12 cellular contexts compared by ENCODE assay signal in genomic region chr11:119380160-119380815, GRCh38. TPM values are rescaled to one million over a fixed set of nuclear protein-coding genes. Genes with fewer than 3 reads are reported as not detected.
DNase-seq lines count a peak whose midpoint lies in the region; TF ChIP-seq lines count a peak whose summit lies in the region.
"Had no signal": no experiment of that assay in that cellular context is flagged by ENCODE, and none has a peak within 500 bp of the region (broad histone marks: within the 10 kb centered on the region; RNA-seq: fewer than 3 reads in every experiment).

No MANE protein-coding gene starts in this region.

- no peak for TF ChIP-seq CTCF in neural progenitor cell (IDR thresholded peaks at IDR 0.05)
- TF ChIP-seq CTCF in chondrocyte (IDR thresholded peaks at IDR 0.05) = no peak

- H4K20me1 ChIP-seq in BLaER1 (no peaks in the 10 kb centered on the region), neural progenitor cell (ENCODE audit: low read depth) (peaks cover 6% of the 10 kb centered on the region)

- 75 to 77% methylated on average over 13 of the region's 13 CpGs for WGBS in ectodermal cell, 2 experiments

- no peaks in the 10 kb centered on the region for H3K9me3 ChIP-seq in BLaER1
- H3K9me3 ChIP-seq in HUES6 (ENCODE audit: control insufficient read depth, insufficient read depth, low read depth, low read length) = no peaks in the 10 kb centered on the region
- no peaks in the 10 kb centered on the region for H3K9me3 ChIP-seq in ectodermal cell (ENCODE audit: control insufficient read depth, low read length)
- H3K9me3 ChIP-seq in neural progenitor cell (ENCODE audit: low read depth) = no peaks in the 10 kb centered on the region

- H3K27ac Mint-ChIP-seq in neural progenitor cell = no peak overlapping the region
- H3K27ac Mint-ChIP-seq in chondrocyte (ENCODE audit: unreplicated experiment) = no peak overlapping the region

- H3K4me3 Mint-ChIP-seq in neural progenitor cell (no peak overlapping the region), chondrocyte (ENCODE audit: unreplicated experiment) (no peak overlapping the region)

- H3K4me3 ChIP-seq in BLaER1 = peak overlapping the region; percentile 70; the same call in 1 of the 2 replicates
- peak overlapping the region; percentile 72 for H3K4me3 ChIP-seq in HUES6 (ENCODE audit: low read depth, low read length)
- peak overlapping the region; percentile 52 for H3K4me3 ChIP-seq in ectodermal cell (ENCODE audit: insufficient read depth, low read depth, low read length)
- peak overlapping the region; percentile 57 for H3K4me3 ChIP-seq in neural progenitor cell

- H3K36me3 ChIP-seq in BLaER1 = no peaks in the 10 kb centered on the region
- H3K36me3 ChIP-seq in HUES6 (ENCODE audit: control insufficient read depth, insufficient read depth, low read length) = no peaks in the 10 kb centered on the region
- H3K36me3 ChIP-seq in ectodermal cell (ENCODE audit: control insufficient read depth, insufficient read depth, low read length) = no peaks in the 10 kb centered on the region
- no peaks in the 10 kb centered on the region for H3K36me3 ChIP-seq in neural progenitor cell

- peak overlapping the region; percentile 93 for H3K4me2 ChIP-seq in BLaER1
- H3K4me2 ChIP-seq in neural progenitor cell = peak overlapping the region; percentile 91

- H3K9ac ChIP-seq in BLaER1 (no peak overlapping the region; the same call in 1 of the 2 replicates), HUES6 (ENCODE audit: low read length) (no peak overlapping the region), neural progenitor cell (no peak overlapping the region)

- H3K27ac ChIP-seq in BLaER1 (no peak overlapping the region), HUES6 (ENCODE audit: low read depth, low read length) (no peak overlapping the region), ectodermal cell (ENCODE audit: insufficient read depth, low read depth, low read length, poor library complexity, severe bottlenecking) (no peak overlapping the region), neural progenitor cell (no peak overlapping the region)

- H3K79me2 ChIP-seq in neural progenitor cell (ENCODE audit: low read depth) = no peaks in the 10 kb centered on the region

- H3K9me3 Mint-ChIP-seq in neural progenitor cell (no peaks in the 10 kb centered on the region), chondrocyte (ENCODE audit: low read depth) (no peaks in the 10 kb centered on the region)

- DNase-seq in neural progenitor cell (ENCODE audit: low spot score) (no peak), anterior cingulate cortex (lab: John Stamatoyannopoulos, UW) (no peak), KBM-7 (no peak), chondrocyte (ENCODE audit: low spot score) (no peak)
- DNase-seq in stimulated activated naive CD4-positive, alpha-beta T cell treated with Interleukin-2 at 50 U/mL for 16 hours (lab: John Stamatoyannopoulos, UW) = no peak
- DNase-seq: C1 segment of cervical spinal cord; NCI-H2029 treated with DMSO at 0.1 percent for 48 hours; stimulated activated CD8-positive, alpha-beta memory T cell treated with anti-CD3 and anti-CD28 coated beads, Interleukin-4, amount 100 ng/mL, for 48 hours had no signal

- H3K4me1 ChIP-seq in BLaER1 = peaks cover 43% of the 10 kb centered on the region
- H3K4me1 ChIP-seq in HUES6 (ENCODE audit: control insufficient read depth, insufficient read depth, low read length) = peaks cover 57% of the 10 kb centered on the region
- peaks cover 48% of the 10 kb centered on the region for H3K4me1 ChIP-seq in ectodermal cell (ENCODE audit: control insufficient read depth, insufficient read depth, low read length)
- peaks cover 57% of the 10 kb centered on the region for H3K4me1 ChIP-seq in neural progenitor cell

- H3K4me1 Mint-ChIP-seq in neural progenitor cell (peaks cover 37% of the 10 kb centered on the region), chondrocyte (ENCODE audit: low read depth) (peaks cover 11% of the 10 kb centered on the region)

- H3K27me3 ChIP-seq in BLaER1 (no peaks in the 10 kb centered on the region), HUES6 (ENCODE audit: control insufficient read depth, insufficient read depth, low read length) (peaks cover 12% of the 10 kb centered on the region), ectodermal cell (ENCODE audit: control insufficient read depth, insufficient read depth, low read length, poor library complexity, severe bottlenecking) (peaks cover 5% of the 10 kb centered on the region), neural progenitor cell (peaks cover 22% of the 10 kb centered on the region)

- in situ Hi-C loops in KBM-7 (cut with MboI; ENCODE audit: low pct_unique_long_range_greater_than_20kb, low sequenced_read_pairs) = no loop called here

- no peak overlapping the region for H2AFZ ChIP-seq in neural progenitor cell (replicated peaks)

- peaks cover 58% of the 10 kb centered on the region for H3F3A ChIP-seq in neural progenitor cell (ENCODE audit: low read depth)

- no peaks in the 10 kb centered on the region for H3K36me3 Mint-ChIP-seq in neural progenitor cell
- H3K36me3 Mint-ChIP-seq in chondrocyte (ENCODE audit: low read depth) = no peaks in the 10 kb centered on the region

- peaks cover 6% of the 10 kb centered on the region for H3K27me3 Mint-ChIP-seq in neural progenitor cell (ENCODE audit: insufficient read depth, low read depth)
- H3K27me3 Mint-ChIP-seq in chondrocyte (ENCODE audit: low read depth) = peaks cover 2% of the 10 kb centered on the region

RNA-seq across cellular contexts. Expression of gene USP2, which starts 1.2 kb away (rescaled TPM):
- polyA plus RNA-seq in ectodermal cell (2013, experiment 1 of 4) = 6.7 TPM
- polyA plus RNA-seq in ectodermal cell (2013, experiment 2 of 4) = 7.9 TPM
- polyA plus RNA-seq in ectodermal cell (2013, experiment 3 of 4) = 5.2 TPM
- 4.1 TPM for polyA plus RNA-seq in ectodermal cell (2013, experiment 4 of 4)
- total RNA-seq in neural progenitor cell (ENCODE audit: low replicate concordance) (2.1 and 2.6 TPM in 2 replicates), chondrocyte (2.1 to 4.1 TPM (median 3.6 TPM) in 3 replicates)

RNA-seq across cellular contexts. Expression of gene MFRP, which starts 33.8 kb away (rescaled TPM):
- polyA plus RNA-seq in ectodermal cell (2013, experiment 1 of 4) = not detected
- polyA plus RNA-seq in ectodermal cell (2013, experiment 2 of 4) = 0.05 TPM
- not detected for polyA plus RNA-seq in ectodermal cell (2013, experiment 3 of 4)
- polyA plus RNA-seq in ectodermal cell (2013, experiment 4 of 4) = not detected
- total RNA-seq in neural progenitor cell (ENCODE audit: low replicate concordance) (not detected in 2 replicates), chondrocyte (not detected in 3 replicates)
- total RNA-seq: HT1080 had no signal

RNA-seq across cellular contexts. Expression of gene C1QTNF5, which starts 39.6 kb away (rescaled TPM):
- 3.1 TPM for polyA plus RNA-seq in ectodermal cell (2013, experiment 1 of 4)
- 3.4 TPM for polyA plus RNA-seq in ectodermal cell (2013, experiment 2 of 4)
- 4.5 TPM for polyA plus RNA-seq in ectodermal cell (2013, experiment 3 of 4)
- 6.6 TPM for polyA plus RNA-seq in ectodermal cell (2013, experiment 4 of 4)
- total RNA-seq in neural progenitor cell (ENCODE audit: low replicate concordance) (0.90 and 3.4 TPM in 2 replicates), chondrocyte (16.2 to 67.2 TPM (median 67.1 TPM) in 3 replicates)

RNA-seq across cellular contexts. Expression of gene THY1, which starts 42.7 kb away (rescaled TPM):
- polyA plus RNA-seq in ectodermal cell (2013, experiment 1 of 4) = 87.0 TPM
- 89.0 TPM for polyA plus RNA-seq in ectodermal cell (2013, experiment 2 of 4)
- 73.9 TPM for polyA plus RNA-seq in ectodermal cell (2013, experiment 3 of 4)
- 82.9 TPM for polyA plus RNA-seq in ectodermal cell (2013, experiment 4 of 4)
- total RNA-seq in neural progenitor cell (ENCODE audit: low replicate concordance) (49.2 and 93.9 TPM in 2 replicates), chondrocyte (198 to 219 TPM (median 215 TPM) in 3 replicates)
- total RNA-seq: HT1080 had no signal

RNA-seq across cellular contexts. Expression of gene RNF26, which starts 46.0 kb away (rescaled TPM):
- polyA plus RNA-seq in ectodermal cell (2013, experiment 1 of 4) = 66.9 TPM
- 67.5 TPM for polyA plus RNA-seq in ectodermal cell (2013, experiment 2 of 4)
- 65.3 TPM for polyA plus RNA-seq in ectodermal cell (2013, experiment 3 of 4)
- 71.5 TPM for polyA plus RNA-seq in ectodermal cell (2013, experiment 4 of 4)
- total RNA-seq in neural progenitor cell (ENCODE audit: low replicate concordance) (17.1 and 48.2 TPM in 2 replicates), chondrocyte (22.8 to 26.0 TPM (median 24.3 TPM) in 3 replicates)
